ENCODE assay signal across 16 cellular contexts in genomic region chr2:36397040-36397616, GRCh38. TPM values are rescaled to one million over a fixed set of nuclear protein-coding genes. Genes with fewer than 3 reads are reported as not detected.
DNase-seq lines count a peak whose midpoint lies in the region; ATAC-seq and TF ChIP-seq lines count a peak whose summit lies in the region.
"Had no signal": no experiment of that assay in that cellular context is flagged by ENCODE, and none has a peak within 500 bp of the region (broad histone marks: within the 10 kb centered on the region; RNA-seq: fewer than 3 reads in every experiment).

No MANE protein-coding gene starts in this region.

- ATAC-seq in PC-3 (peak; percentile 13; the same call in 1 of the 2 replicates), HG03439 (IDR thresholded peaks at IDR 0.05; ENCODE audit: unreplicated experiment) (no peak)
- ATAC-seq: CD8-positive, alpha-beta T cell had no signal

- no peaks in the 10 kb centered on the region for H3K9me3 ChIP-seq in PC-3 (ENCODE audit: low read length)
- H3K9me3 ChIP-seq in colonic mucosa: no peaks in the 10 kb centered on the region
- H3K9me3 ChIP-seq in trophoblast cell (ENCODE audit: insufficient read depth, low read depth, low read length): no peaks in the 10 kb centered on the region
- H3K9me3 ChIP-seq in right atrium auricular region: no peaks in the 10 kb centered on the region
- no peaks in the 10 kb centered on the region for H3K9me3 ChIP-seq in vagina

- no peak overlapping the region for H2BK5ac ChIP-seq in trophoblast cell (ENCODE audit: low read depth, low read length, poor library complexity)

- TF ChIP-seq CTCF in PC-3 (conservative IDR thresholded peaks at IDR 0.05; ENCODE audit: low read depth, low read length) (no peak), colonic mucosa (IDR thresholded peaks at IDR 0.05) (no peak), right atrium auricular region (IDR thresholded peaks at IDR 0.05) (no peak), vagina (IDR thresholded peaks at IDR 0.05) (no peak)

- H3K9ac ChIP-seq in PC-3 (ENCODE audit: low read length): peak overlapping the region; percentile 78
- H3K9ac ChIP-seq in colonic mucosa (ENCODE audit: low read depth in 2 of 2, low read length in 2 of 2): peak overlapping the region in 1 of 2 donors; percentile 47
- no peak overlapping the region for H3K9ac ChIP-seq in trophoblast cell (ENCODE audit: low read length)

- no peaks in the 10 kb centered on the region for H3K9me2 ChIP-seq in PC-3 (replicated peaks; ENCODE audit: low read length)

- no peak overlapping the region for H2BK120ac ChIP-seq in trophoblast cell (ENCODE audit: insufficient read depth, low read length, poor library complexity)

- no peak overlapping the region for H3K18ac ChIP-seq in trophoblast cell (ENCODE audit: low read length)

- peaks cover 15% of the 10 kb centered on the region; the same call in 1 of the 2 replicates for H3K36me3 ChIP-seq in PC-3 (ENCODE audit: low read depth, low read length)
- no peaks in the 10 kb centered on the region for H3K36me3 ChIP-seq in colonic mucosa
- H3K36me3 ChIP-seq in trophoblast cell (ENCODE audit: control insufficient read depth in 1 of 2, insufficient read depth in 2 of 2, low read length in 2 of 2): peaks cover 2 to 12% of the 10 kb centered on the region in 2 experiments
- H3K36me3 ChIP-seq in right atrium auricular region: no peaks in the 10 kb centered on the region
- H3K36me3 ChIP-seq in vagina: no peaks in the 10 kb centered on the region

- DNase-seq in ELR (ENCODE audit: low read depth) (peak; percentile 46), PC-3 (peak; percentile 40), colonic mucosa (no peak), trophoblast cell (no peak), SW 1271 (lab: John Stamatoyannopoulos, UW) (no peak), right atrium auricular region (ENCODE audit: low spot score) (no peak), vagina (ENCODE audit: extremely low spot score in 2 of 2) (no peak)
- DNase-seq: CD8-positive, alpha-beta T cell; H7; MV-4-11; NCI-H1436; NCI-H2029 treated with DMSO at 0.1 percent for 48 hours; NCI-H2227 treated with DMSO at 0.1 percent for 48 hours; NCI-H524 treated with DMSO at 0.1 percent for 48 hours had no signal

- H4K8ac ChIP-seq in trophoblast cell (ENCODE audit: low read depth, low read length): no peak overlapping the region

- no peak for TF ChIP-seq POLR2A in vagina (IDR thresholded peaks at IDR 0.05)

- no peaks in the 10 kb centered on the region for H4K20me1 ChIP-seq in PC-3 (ENCODE audit: low read length)

- H3K4ac ChIP-seq in trophoblast cell (ENCODE audit: low read depth, low read length): no peak overlapping the region

- intact Hi-C loops in PC-3 (cut with micrococcal nuclease) (loop anchor here (2.0 kb wide), 1 partner anchor 38 kb away; no protein-coding TSS in a partner anchor), colonic mucosa (cut with DNase I) (no loop called here), vagina (cut with DNase I) (no loop called here)

- H3K4me3 ChIP-seq in PC-3 (ENCODE audit: low read length) (no peak overlapping the region), colonic mucosa (no peak overlapping the region), trophoblast cell (ENCODE audit: low read depth, low read length) (no peak overlapping the region), right atrium auricular region (no peak overlapping the region), vagina (no peak overlapping the region)
- H3K4me3 ChIP-seq: SK-N-MC had no signal

- H2AK5ac ChIP-seq in trophoblast cell (ENCODE audit: low read length): no peak overlapping the region

- BruUV-seq in PC-3 (replicated peaks; lab: Mats Ljungman, UMichigan): TSS peak; percentile 49

- no peaks in the 10 kb centered on the region for H3F3A ChIP-seq in PC-3 (ENCODE audit: low read length, unreplicated experiment)

- H2BK12ac ChIP-seq in trophoblast cell (ENCODE audit: low read length): no peak overlapping the region

- H3K79me1 ChIP-seq in trophoblast cell (ENCODE audit: low read length): no peaks in the 10 kb centered on the region

- H3K27me3 ChIP-seq in PC-3 (ENCODE audit: low read length): no peaks in the 10 kb centered on the region
- H3K27me3 ChIP-seq in colonic mucosa: no peaks in the 10 kb centered on the region
- H3K27me3 ChIP-seq in trophoblast cell (ENCODE audit: insufficient read depth, low read length): no peaks in the 10 kb centered on the region
- H3K27me3 ChIP-seq in right atrium auricular region: no peaks in the 10 kb centered on the region
- no peaks in the 10 kb centered on the region for H3K27me3 ChIP-seq in vagina

- CTCF ChIA-PET in PC-3 (lab: Charles Lee): no interaction called here

- peaks cover 87% of the 10 kb centered on the region for H3K79me2 ChIP-seq in PC-3 (ENCODE audit: low read length)
- H3K79me2 ChIP-seq in trophoblast cell (ENCODE audit: control insufficient read depth, insufficient read depth, low read length, poor library complexity): peaks cover 3% of the 10 kb centered on the region

- H3K14ac ChIP-seq in trophoblast cell (ENCODE audit: low read length): no peak overlapping the region

- POLR2A ChIA-PET in PC-3 (lab: Charles Lee; ENCODE audit: unreplicated experiment): no interaction called here

- no peak overlapping the region for H4K12ac ChIP-seq in trophoblast cell (ENCODE audit: low read depth, low read length)

- H3K4me1 ChIP-seq in PC-3 (ENCODE audit: insufficient read depth, low read length) (peaks cover 49% of the 10 kb centered on the region), colonic mucosa (peaks cover 10% of the 10 kb centered on the region), trophoblast cell (ENCODE audit: control insufficient read depth in 1 of 2, insufficient read depth in 2 of 2, low read length in 2 of 2) (peaks cover 0 to 4% of the 10 kb centered on the region in 2 experiments), right atrium auricular region (no peaks in the 10 kb centered on the region), vagina (peaks cover 20% of the 10 kb centered on the region)

- H3K4me2 ChIP-seq in PC-3 (ENCODE audit: low read length): peak overlapping the region; percentile 48
- no peak overlapping the region for H3K4me2 ChIP-seq in trophoblast cell (ENCODE audit: low read length)

- H2AFZ ChIP-seq in PC-3 (ENCODE audit: low read length) (no peak overlapping the region), trophoblast cell (ENCODE audit: insufficient read depth, low read length, poor library complexity) (no peak overlapping the region)

- H3K23ac ChIP-seq in trophoblast cell (ENCODE audit: low read length): peak overlapping the region; percentile 64

- no CpG with 5 or more reads among the region's 7 CpGs for WGBS in trophoblast cell (ENCODE audit: extremely low coverage, insufficient coverage, insufficient read length)

- H3K27ac ChIP-seq in PC-3 (ENCODE audit: low read length) (peak overlapping the region; percentile 96), colonic mucosa (peak overlapping the region; percentile 66), trophoblast cell (ENCODE audit: low read depth, low read length) (no peak overlapping the region), right atrium auricular region (peak overlapping the region in 1 of 2 donors; percentile 14), vagina (no peak overlapping the region)
- H3K27ac ChIP-seq: SK-N-MC had no signal

- no peak overlapping the region for H4K91ac ChIP-seq in trophoblast cell (ENCODE audit: low read depth, low read length)

RNA-seq across cellular contexts. Expression of gene CRIM1, which starts 41.5 kb away (rescaled TPM):
- 70.7 and 85.7 TPM in 2 replicates for total RNA-seq in PC-3 (2014; rRNA removed)
- 10 to 100 TPM; 55.7 to 90.7 TPM for total RNA-seq in colonic mucosa
- polyA plus RNA-seq in trophoblast cell (2013): 49.0 and 54.7 TPM in 2 replicates
- total RNA-seq in right atrium auricular region: 10 to 100 TPM; 49.1 to 71.3 TPM
- 60.4 TPM for total RNA-seq in vagina

Comparison
In these comparisons a context has a peak if more than half of its experiments do, and no peak if none do; other contexts are left out.
1. DNase-seq: peak in ELR (single experiment) and PC-3 (single experiment); none in colonic mucosa (single experiment), trophoblast cell (0 of 2), SW 1271 (0 of 2), right atrium auricular region (single experiment) and vagina (0 of 2).
2. H3K27ac ChIP-seq: peak in PC-3 (single experiment) and colonic mucosa (single experiment); none in trophoblast cell (single experiment) and vagina (single experiment).